Comparison of ENCODE assay signal across 18 cellular contexts in the genomic region with DNA sequence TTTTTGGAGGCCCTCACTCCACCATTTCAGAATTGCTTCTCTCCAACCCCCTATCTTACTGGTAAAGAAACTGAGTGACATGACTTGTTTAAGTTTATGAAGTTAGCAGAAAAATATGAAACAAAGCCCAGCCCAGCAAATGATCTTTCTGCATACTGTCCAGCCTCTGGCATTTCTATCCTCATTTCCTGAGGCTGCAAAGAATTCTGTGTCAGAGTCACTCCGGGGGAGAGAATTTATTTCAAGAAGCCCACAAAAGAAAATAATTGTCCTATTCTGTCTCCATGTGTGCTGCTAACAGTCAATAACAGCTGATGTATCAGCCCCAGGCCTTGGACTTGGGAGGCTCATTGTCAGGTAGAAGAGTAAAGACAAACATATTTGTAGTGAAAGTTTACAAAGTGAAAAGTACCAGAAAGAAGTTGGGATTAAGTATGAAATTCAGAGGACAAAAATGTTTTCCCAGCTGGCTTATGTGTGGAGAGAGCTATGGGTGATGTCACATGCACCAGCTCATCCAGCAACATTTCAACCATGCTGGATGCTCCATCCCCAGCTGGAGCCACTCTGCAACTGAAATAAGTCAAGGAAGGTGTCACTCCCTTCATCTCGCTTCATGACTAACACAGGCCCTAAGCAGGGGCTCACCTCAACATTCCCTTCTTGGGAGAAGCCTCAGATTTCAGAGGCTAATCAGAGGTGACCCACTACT. TPM values are rescaled to one million over a fixed set of nuclear protein-coding genes. Genes with fewer than 3 reads are reported as not detected.
DNase-seq lines count a peak whose midpoint lies in the region; ATAC-seq and TF ChIP-seq lines count a peak whose summit lies in the region.
"Had no signal": no experiment of that assay in that cellular context is flagged by ENCODE, and none has a peak within 500 bp of the region (broad histone marks: within the 10 kb centered on the region; RNA-seq: fewer than 3 reads in every experiment).

No MANE protein-coding gene starts in this region.

- peaks cover 15% of the 10 kb centered on the region for H3K36me3 ChIP-seq in CD8-positive, alpha-beta memory T cell (ENCODE audit: insufficient read depth, low read length)
- H3K36me3 ChIP-seq: pancreas, vagina had no signal

- POLR2A ChIA-PET in AG04450 (lab: Yijun Ruan, JAX): interaction anchor here (0.8 to 1.9 kb wide), 4 partner anchors 10 to 121 kb away, joined by 3 to 11 read pairs (median 6); no protein-coding TSS in a partner anchor
- POLR2A ChIA-PET in CD8-positive, alpha-beta memory T cell (lab: Charles Lee): no interaction called here

- peaks cover 4 to 13% (median 11%) of the 10 kb centered on the region in 5 donors for H3K9me3 Mint-ChIP-seq in CD8-positive, alpha-beta memory T cell
- H3K9me3 Mint-ChIP-seq in activated naive CD8-positive, alpha-beta T cell treated with anti-CD3 and anti-CD28 coated beads, Interleukin-2, amount 50 U/mL, for 24 hours: peaks cover 12% of the 10 kb centered on the region

- DNase-seq in AG04450 (ENCODE audit: low read depth, low spot score) (peak; percentile 77), hepatic stellate cell (ENCODE audit: low spot score) (peak; percentile 80), RPMI8226 (no peak), germinal center (ENCODE audit: low spot score) (no peak)
- DNase-seq in CD8-positive, alpha-beta memory T cell: no peak
- DNase-seq in activated naive CD8-positive, alpha-beta T cell treated with anti-CD3 and anti-CD28 coated beads, Interleukin-2, amount 50 U/mL, for 24 hours: no peak
- DNase-seq: caudate nucleus, DMS53, left colon, NCI-H2029 treated with DMSO at 0.1 percent for 48 hours, pancreas had no signal

- peak overlapping the region; percentile 76 for H3K27ac ChIP-seq in AG04450 (ENCODE audit: low read depth, low read length)
- no peak overlapping the region for H3K27ac ChIP-seq in CD8-positive, alpha-beta memory T cell (ENCODE audit: low read depth, low read length)
- H3K27ac ChIP-seq: HL-60, pancreas, vagina had no signal

- CTCF ChIA-PET in AG04450 (lab: Charles Lee): interaction anchor here (0.8 to 1.5 kb wide), 3 partner anchors 20 to 88 kb away, joined by 3 to 5 read pairs (median 3); no protein-coding TSS in a partner anchor
- CTCF ChIA-PET in CD8-positive, alpha-beta memory T cell (lab: Charles Lee): interaction anchor here (1.1 to 3.0 kb wide), 4 partner anchors 42 to 191 kb away, joined by 3 to 15 read pairs (median 4); a partner anchor contains a TSS

- peaks cover 0 to 3% of the 10 kb centered on the region in 2 donors for H3K27me3 Mint-ChIP-seq in CD8-positive, alpha-beta memory T cell
- H3K27me3 Mint-ChIP-seq in activated naive CD8-positive, alpha-beta T cell treated with anti-CD3 and anti-CD28 coated beads, Interleukin-2, amount 50 U/mL, for 24 hours: no peaks in the 10 kb centered on the region

- H3K27me3 ChIP-seq in AG04450 (ENCODE audit: control insufficient read depth, insufficient read depth, low read length): no peaks in the 10 kb centered on the region
- no peaks in the 10 kb centered on the region for H3K27me3 ChIP-seq in CD8-positive, alpha-beta memory T cell (ENCODE audit: insufficient read depth, low read length, poor library complexity, severe bottlenecking)
- H3K27me3 ChIP-seq: pancreas, vagina had no signal

- no peak overlapping the region for H3K4me3 ChIP-seq in AG04450 (ENCODE audit: low read depth, low read length)
- H3K4me3 ChIP-seq in CD8-positive, alpha-beta memory T cell (ENCODE audit: low read length): no peak overlapping the region
- H3K4me3 ChIP-seq: K562, pancreas, vagina had no signal

- no peak for ATAC-seq in activated naive CD8-positive, alpha-beta T cell treated with anti-CD3 and anti-CD28 coated beads, Interleukin-2, amount 50 U/mL, for 24 hours
- ATAC-seq in HG03378 (IDR thresholded peaks at IDR 0.05; ENCODE audit: unreplicated experiment) (no peak), HG03442 (IDR thresholded peaks at IDR 0.05; ENCODE audit: unreplicated experiment) (no peak)
- ATAC-seq: K562, left colon, pancreas, sciatic nerve had no signal

- H3K4me1 ChIP-seq in CD8-positive, alpha-beta memory T cell (ENCODE audit: insufficient read depth, low read length): peaks cover 86% of the 10 kb centered on the region
- H3K4me1 ChIP-seq: pancreas, vagina had no signal

- peaks cover 69 to 80% (median 76%) of the 10 kb centered on the region in 3 donors for H3K4me1 Mint-ChIP-seq in CD8-positive, alpha-beta memory T cell
- H3K4me1 Mint-ChIP-seq in activated naive CD8-positive, alpha-beta T cell treated with anti-CD3 and anti-CD28 coated beads, Interleukin-2, amount 50 U/mL, for 24 hours: peaks cover 72% of the 10 kb centered on the region

- H3K9me3 ChIP-seq in AG04450 (ENCODE audit: control insufficient read depth, insufficient read depth, low read length): peaks cover 6% of the 10 kb centered on the region; the same call in 1 of the 2 replicates
- no peaks in the 10 kb centered on the region for H3K9me3 ChIP-seq in CD8-positive, alpha-beta memory T cell (ENCODE audit: low read length)
- H3K9me3 ChIP-seq: pancreas, vagina had no signal

- peaks cover 18 to 47% (median 38%) of the 10 kb centered on the region in 3 donors for H3K36me3 Mint-ChIP-seq in CD8-positive, alpha-beta memory T cell
- peaks cover 49% of the 10 kb centered on the region for H3K36me3 Mint-ChIP-seq in activated naive CD8-positive, alpha-beta T cell treated with anti-CD3 and anti-CD28 coated beads, Interleukin-2, amount 50 U/mL, for 24 hours (ENCODE audit: low read depth)

- H3K4me3 Mint-ChIP-seq in CD8-positive, alpha-beta memory T cell: peak overlapping the region in 4 of 7 donors; percentile 1 to 31 (median 28)
- no peak overlapping the region for H3K4me3 Mint-ChIP-seq in activated naive CD8-positive, alpha-beta T cell treated with anti-CD3 and anti-CD28 coated beads, Interleukin-2, amount 50 U/mL, for 24 hours
- H3K4me3 Mint-ChIP-seq: T-helper 2 cell treated with Interferon-gamma antibody and Interleukin-4, amounts not matched to agents 5 μg/mL and 100 μg/mL, for 36 hours had no signal

- H3K27ac Mint-ChIP-seq in CD8-positive, alpha-beta memory T cell: peak overlapping the region; percentile 74 to 98 (median 84)
- H3K27ac Mint-ChIP-seq in activated naive CD8-positive, alpha-beta T cell treated with anti-CD3 and anti-CD28 coated beads, Interleukin-2, amount 50 U/mL, for 24 hours: peak overlapping the region; percentile 72
- H3K27ac Mint-ChIP-seq: T-helper 2 cell treated with Interferon-gamma antibody and Interleukin-4, amounts not matched to agents 5 μg/mL and 100 μg/mL, for 36 hours had no signal

- no peak for TF ChIP-seq CTCF in AG04450 (IDR thresholded peaks at IDR 0.05; ENCODE audit: low read depth, low read length)

RNA-seq across cellular contexts. Expression of a gene that starts 42.3 kb away (rescaled TPM):
- polyA plus RNA-seq in AG04450 (2011; rRNA removed): 30.2 and 32.8 TPM in 2 replicates
- 49.4 and 51.4 TPM in 2 replicates for polyA minus RNA-seq in AG04450 (2011; rRNA and poly(A)+ RNA removed)
- 10 to 100 TPM; 20.3 to 20.8 TPM for total RNA-seq in CD8-positive, alpha-beta memory T cell
- polyA plus RNA-seq in CD8-positive, alpha-beta memory T cell: 36.6 TPM

Comparison
In these comparisons a context has a peak if more than half of its experiments do, and no peak if none do; other contexts are left out.
1. DNase-seq: peak in AG04450 (single experiment) and hepatic stellate cell (single experiment); none in CD8-positive, alpha-beta memory T cell (0 of 5), activated naive CD8-positive, alpha-beta T cell treated with anti-CD3 and anti-CD28 coated beads, Interleukin-2, amount 50 U/mL, for 24 hours (single experiment), RPMI8226 (single experiment) and germinal center (single experiment).